Comparison of ENCODE assay signal across 8 cellular contexts in genomic region chr20:57708694-57709673, GRCh38. TPM values are rescaled to one million over a fixed set of nuclear protein-coding genes. Genes with fewer than 3 reads are reported as not detected.
DNase-seq lines count a peak whose midpoint lies in the region; ATAC-seq and TF ChIP-seq lines count a peak whose summit lies in the region.

No MANE protein-coding gene starts in this region.

- peak overlapping the region; percentile 72 for H3K4me3 Mint-ChIP-seq in activated naive CD8-positive, alpha-beta T cell treated with anti-CD3 and anti-CD28 coated beads, Interleukin-2, amount 10 ng/mL, durations not matched to agents 7 days and 5 days

- peak; percentile 77 for DNase-seq in D341Med (ENCODE audit: low spot score)
- peak; percentile 31 for DNase-seq in NCI-H526 treated with DMSO at 0.1 percent for 48 hours (lab: John Stamatoyannopoulos, UW)
- DNase-seq in activated naive CD8-positive, alpha-beta T cell treated with anti-CD3 and anti-CD28 coated beads, Interleukin-2, amount 10 ng/mL, durations not matched to agents 7 days and 5 days: no peak
- peak; percentile 18 to 44 for DNase-seq in stimulated activated CD4-positive, alpha-beta T cell treated with anti-CD3 and anti-CD28 coated beads, Interleukin-2, amount 100 ng/mL, for 24 hours
- no peak for DNase-seq in cerebellar nuclear complex (lab: John Stamatoyannopoulos, UW)
- DNase-seq in GM10266 (ENCODE audit: extremely low spot score): no peak

- H3K4me3 ChIP-seq in iPS-11a (ENCODE audit: low read depth, low read length): peak overlapping the region; percentile 89

- TF ChIP-seq CTCF in GM10266 (IDR thresholded peaks at IDR 0.05; ENCODE audit: control insufficient read depth, insufficient read depth, low read depth, missing control alignments): no peak

- peaks cover 32% of the 10 kb centered on the region for H3K27me3 Mint-ChIP-seq in activated naive CD8-positive, alpha-beta T cell treated with anti-CD3 and anti-CD28 coated beads, Interleukin-2, amount 10 ng/mL, durations not matched to agents 7 days and 5 days

- no peak for TF ChIP-seq POLR2A in GM18505 (IDR thresholded peaks at IDR 0.05; ENCODE audit: borderline replicate concordance, extremely low read depth, insufficient read depth, insufficient read length)

- H3K4me1 Mint-ChIP-seq in activated naive CD8-positive, alpha-beta T cell treated with anti-CD3 and anti-CD28 coated beads, Interleukin-2, amount 10 ng/mL, durations not matched to agents 7 days and 5 days: peaks cover 12% of the 10 kb centered on the region

- POLR2A ChIA-PET in activated naive CD8-positive, alpha-beta T cell treated with anti-CD3 and anti-CD28 coated beads, Interleukin-2, amount 10 ng/mL, durations not matched to agents 7 days and 5 days (lab: Charles Lee): interaction anchor here (0.9 to 1.7 kb wide), 2 partner anchors 9 to 11 kb away, joined by 3 to 5 read pairs; no protein-coding TSS in a partner anchor

- no peaks in the 10 kb centered on the region for H3K9me3 Mint-ChIP-seq in activated naive CD8-positive, alpha-beta T cell treated with anti-CD3 and anti-CD28 coated beads, Interleukin-2, amount 10 ng/mL, durations not matched to agents 7 days and 5 days

- H3K27ac Mint-ChIP-seq in activated naive CD8-positive, alpha-beta T cell treated with anti-CD3 and anti-CD28 coated beads, Interleukin-2, amount 10 ng/mL, durations not matched to agents 7 days and 5 days: peak overlapping the region; percentile 11

- ATAC-seq in activated naive CD8-positive, alpha-beta T cell treated with anti-CD3 and anti-CD28 coated beads, Interleukin-2, amount 10 ng/mL, durations not matched to agents 7 days and 5 days (ENCODE audit: low read depth): no peak
- ATAC-seq in GM18505 (IDR thresholded peaks at IDR 0.05; ENCODE audit: unreplicated experiment): no peak

- H3K36me3 Mint-ChIP-seq in activated naive CD8-positive, alpha-beta T cell treated with anti-CD3 and anti-CD28 coated beads, Interleukin-2, amount 10 ng/mL, durations not matched to agents 7 days and 5 days: no peaks in the 10 kb centered on the region

RNA-seq across cellular contexts. Expression of gene PMEPA1, which starts 0.8 kb away (rescaled TPM):
- 1 to 10 TPM; 4.9 to 5.0 TPM for total RNA-seq in activated naive CD8-positive, alpha-beta T cell treated with anti-CD3 and anti-CD28 coated beads, Interleukin-2, amount 10 ng/mL, durations not matched to agents 7 days and 5 days

Comparison
In these comparisons a context has a peak if more than half of its experiments do, and no peak if none do; other contexts are left out.
1. DNase-seq: peak in D341Med (single experiment), NCI-H526 treated with DMSO at 0.1 percent for 48 hours (single experiment) and stimulated activated CD4-positive, alpha-beta T cell treated with anti-CD3 and anti-CD28 coated beads, Interleukin-2, amount 100 ng/mL, for 24 hours (2 of 2); none in activated naive CD8-positive, alpha-beta T cell treated with anti-CD3 and anti-CD28 coated beads, Interleukin-2, amount 10 ng/mL, durations not matched to agents 7 days and 5 days (single experiment), cerebellar nuclear complex (0 of 2) and GM10266 (single experiment).